In the genomic region with DNA sequence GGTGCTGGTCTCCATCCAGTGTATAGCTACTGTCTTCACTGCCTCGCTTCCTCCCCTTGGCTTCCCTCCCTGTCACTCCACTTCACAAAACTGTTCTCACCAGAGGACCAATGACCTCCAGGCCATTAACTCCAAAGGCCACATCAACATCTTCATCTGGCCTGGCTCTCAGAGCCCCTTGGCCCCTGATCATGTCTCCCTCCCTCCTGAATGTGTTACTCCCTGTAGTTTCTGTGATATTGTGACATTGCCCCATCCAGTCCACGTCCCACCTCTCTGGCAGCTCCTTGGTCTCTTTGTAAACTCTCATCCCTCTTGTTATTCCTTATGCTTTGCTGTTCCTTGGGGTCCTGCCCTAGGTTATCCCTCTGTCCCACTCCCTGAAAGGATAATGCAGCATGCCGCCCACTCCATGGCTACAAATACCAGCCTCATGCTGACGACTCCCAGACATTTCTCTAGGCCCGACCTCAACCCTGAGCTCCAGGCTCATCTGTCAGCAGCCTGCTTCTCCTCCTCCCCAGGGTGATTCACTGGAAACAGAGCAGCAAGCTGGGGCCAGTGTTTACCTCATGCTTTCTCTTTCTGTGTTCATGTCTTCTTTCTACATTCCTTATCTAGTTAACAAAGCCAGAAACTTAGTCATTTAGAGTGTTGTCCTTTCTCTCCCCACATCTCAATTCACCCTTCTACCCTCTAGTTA, we compare ENCODE assay signal across 1 cellular context.
TF ChIP-seq lines count a peak whose summit lies in the region.

No MANE protein-coding gene starts in this region.

TF ChIP-seq in SK-N-SH treated with all-trans-retinoic acid at 6 μM for 48 hours, 23 proteins besides CTCF, POLR2A, EP300 and RAD21 (continued from another document):
- TF ChIP-seq, protein P1, sequence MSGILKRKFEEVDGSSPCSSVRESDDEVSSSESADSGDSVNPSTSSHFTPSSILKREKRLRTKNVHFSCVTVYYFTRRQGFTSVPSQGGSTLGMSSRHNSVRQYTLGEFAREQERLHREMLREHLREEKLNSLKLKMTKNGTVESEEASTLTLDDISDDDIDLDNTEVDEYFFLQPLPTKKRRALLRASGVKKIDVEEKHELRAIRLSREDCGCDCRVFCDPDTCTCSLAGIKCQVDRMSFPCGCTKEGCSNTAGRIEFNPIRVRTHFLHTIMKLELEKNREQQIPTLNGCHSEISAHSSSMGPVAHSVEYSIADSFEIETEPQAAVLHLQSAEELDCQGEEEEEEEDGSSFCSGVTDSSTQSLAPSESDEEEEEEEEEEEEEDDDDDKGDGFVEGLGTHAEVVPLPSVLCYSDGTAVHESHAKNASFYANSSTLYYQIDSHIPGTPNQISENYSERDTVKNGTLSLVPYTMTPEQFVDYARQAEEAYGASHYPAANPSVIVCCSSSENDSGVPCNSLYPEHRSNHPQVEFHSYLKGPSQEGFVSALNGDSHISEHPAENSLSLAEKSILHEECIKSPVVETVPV (CRISPR knock-in tag; IDR thresholded peaks at IDR 0.05), result no peak
- TF ChIP-seq ARNTL (CRISPR knock-in tag; IDR thresholded peaks at IDR 0.05; ENCODE audit: borderline replicate concordance, low read depth) (no peak), BACH2 (CRISPR knock-in tag; IDR thresholded peaks at IDR 0.05; ENCODE audit: borderline replicate concordance) (no peak), ZNF565 (CRISPR knock-in tag; conservative IDR thresholded peaks at IDR 0.05; ENCODE audit: low read depth) (no peak), ZNF70 (CRISPR knock-in tag; IDR thresholded peaks at IDR 0.05) (no peak)
- TF ChIP-seq, protein P2, sequence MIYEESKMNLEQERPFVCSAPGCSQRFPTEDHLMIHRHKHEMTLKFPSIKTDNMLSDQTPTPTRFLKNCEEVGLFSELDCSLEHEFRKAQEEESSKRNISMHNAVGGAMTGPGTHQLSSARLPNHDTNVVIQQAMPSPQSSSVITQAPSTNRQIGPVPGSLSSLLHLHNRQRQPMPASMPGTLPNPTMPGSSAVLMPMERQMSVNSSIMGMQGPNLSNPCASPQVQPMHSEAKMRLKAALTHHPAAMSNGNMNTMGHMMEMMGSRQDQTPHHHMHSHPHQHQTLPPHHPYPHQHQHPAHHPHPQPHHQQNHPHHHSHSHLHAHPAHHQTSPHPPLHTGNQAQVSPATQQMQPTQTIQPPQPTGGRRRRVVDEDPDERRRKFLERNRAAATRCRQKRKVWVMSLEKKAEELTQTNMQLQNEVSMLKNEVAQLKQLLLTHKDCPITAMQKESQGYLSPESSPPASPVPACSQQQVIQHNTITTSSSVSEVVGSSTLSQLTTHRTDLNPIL (CRISPR knock-in tag; IDR thresholded peaks at IDR 0.05; ENCODE audit: low read depth), result no peak
- TF ChIP-seq, protein P3, sequence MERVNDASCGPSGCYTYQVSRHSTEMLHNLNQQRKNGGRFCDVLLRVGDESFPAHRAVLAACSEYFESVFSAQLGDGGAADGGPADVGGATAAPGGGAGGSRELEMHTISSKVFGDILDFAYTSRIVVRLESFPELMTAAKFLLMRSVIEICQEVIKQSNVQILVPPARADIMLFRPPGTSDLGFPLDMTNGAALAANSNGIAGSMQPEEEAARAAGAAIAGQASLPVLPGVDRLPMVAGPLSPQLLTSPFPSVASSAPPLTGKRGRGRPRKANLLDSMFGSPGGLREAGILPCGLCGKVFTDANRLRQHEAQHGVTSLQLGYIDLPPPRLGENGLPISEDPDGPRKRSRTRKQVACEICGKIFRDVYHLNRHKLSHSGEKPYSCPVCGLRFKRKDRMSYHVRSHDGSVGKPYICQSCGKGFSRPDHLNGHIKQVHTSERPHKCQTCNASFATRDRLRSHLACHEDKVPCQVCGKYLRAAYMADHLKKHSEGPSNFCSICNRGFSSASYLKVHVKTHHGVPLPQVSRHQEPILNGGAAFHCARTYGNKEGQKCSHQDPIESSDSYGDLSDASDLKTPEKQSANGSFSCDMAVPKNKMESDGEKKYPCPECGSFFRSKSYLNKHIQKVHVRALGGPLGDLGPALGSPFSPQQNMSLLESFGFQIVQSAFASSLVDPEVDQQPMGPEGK (CRISPR knock-in tag; IDR thresholded peaks at IDR 0.05; ENCODE audit: borderline replicate concordance), result no peak
